ENCODE assay signal across 8 cellular contexts in the genomic region with DNA sequence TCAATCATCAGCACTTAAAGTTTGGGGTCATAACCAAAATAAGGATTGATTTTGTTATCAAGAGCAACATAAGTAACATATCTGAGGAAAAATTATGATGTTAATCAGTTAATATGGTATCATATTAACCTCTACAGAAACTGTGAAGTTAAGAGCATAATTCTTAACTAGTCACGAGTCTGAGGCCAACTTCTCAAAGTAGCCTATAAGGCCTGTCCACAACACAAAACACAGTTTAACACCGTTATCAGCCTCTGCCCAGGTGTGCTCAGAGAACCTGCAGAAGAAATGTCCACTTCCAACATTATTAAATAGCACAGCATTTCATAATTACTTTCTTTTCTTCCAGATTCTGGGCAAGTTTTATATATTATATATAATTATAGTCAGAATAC.
DNase-seq lines count a peak whose midpoint lies in the region; ATAC-seq and TF ChIP-seq lines count a peak whose summit lies in the region.

No MANE protein-coding gene starts in this region.

- H3K4me3 ChIP-seq in ACC112 (ENCODE audit: low read depth, low read length) (peak overlapping the region; percentile 92), HAP-1 (peak overlapping the region; percentile 86), astrocyte of the spinal cord (ENCODE audit: low read depth, low read length) (peak overlapping the region; percentile 82)

- no peak for ATAC-seq in memory B cell (ENCODE audit: low read depth)
- ATAC-seq in HG02798 (IDR thresholded peaks at IDR 0.05; ENCODE audit: poor library complexity, unreplicated experiment) = no peak
- no peak for ATAC-seq in GM18858 (IDR thresholded peaks at IDR 0.05; ENCODE audit: unreplicated experiment)

- no peaks in the 10 kb centered on the region for H3K27me3 Mint-ChIP-seq in memory B cell

- DNase-seq in HAP-1 (ENCODE audit: low spot score in 2 of 2) (no peak), astrocyte of the spinal cord (ENCODE audit: low read depth, low spot score) (no peak), memory B cell (ENCODE audit: low spot score in 2 of 2) (no peak), DMS79 (lab: John Stamatoyannopoulos, UW) (no peak), NCI-H2081 treated with DMSO at 0.1 percent for 48 hours (lab: John Stamatoyannopoulos, UW) (no peak)

- peaks cover 52% of the 10 kb centered on the region for H3K4me1 Mint-ChIP-seq in memory B cell

- H3K27me3 ChIP-seq in ACC112 (ENCODE audit: insufficient read depth, low read length) (no peaks in the 10 kb centered on the region), HAP-1 (ENCODE audit: low read depth) (0 out of 2 replicates have a peak, but pooled peaks cover 3% of the 10 kb centered on the region)

- H3K4me1 ChIP-seq in ACC112 (ENCODE audit: control insufficient read depth, insufficient read depth, low read length, unreplicated experiment) (peaks cover 32% of the 10 kb centered on the region), HAP-1 (peaks cover 21% of the 10 kb centered on the region)

- H3K4me3 Mint-ChIP-seq in memory B cell = peak overlapping the region; percentile 99

- H3K9me3 ChIP-seq in HAP-1 = no peaks in the 10 kb centered on the region

- H3K36me3 Mint-ChIP-seq in memory B cell = peaks cover 29% of the 10 kb centered on the region

- no peaks in the 10 kb centered on the region for H3K9me3 Mint-ChIP-seq in memory B cell

- in situ Hi-C loops in HAP-1 (cut with MboI; ENCODE audit: low sequenced_read_pairs) (no loop called here), astrocyte of the spinal cord (cut with HindIII; ENCODE audit: low sequenced_read_pairs) (no loop called here)

- peak overlapping the region; percentile 17; the same call in 1 of the 2 replicates for H3K27ac ChIP-seq in ACC112 (ENCODE audit: low read depth, low read length)

- peak overlapping the region; percentile 35 for H2AFZ ChIP-seq in ACC112 (ENCODE audit: low read length, unreplicated experiment)

- no peak for TF ChIP-seq CTCF in astrocyte of the spinal cord (IDR thresholded peaks at IDR 0.05; ENCODE audit: low read depth, low read length)

- peaks cover 13% of the 10 kb centered on the region; the same call in 1 of the 2 replicates for H3K36me3 ChIP-seq in ACC112 (ENCODE audit: insufficient read depth, low read length)
- no peaks in the 10 kb centered on the region for H3K36me3 ChIP-seq in HAP-1 (replicated peaks)

- peak overlapping the region; percentile 90 for H3K27ac Mint-ChIP-seq in memory B cell

- H3K79me2 ChIP-seq in ACC112 (ENCODE audit: control insufficient read depth, insufficient read depth, low read length, unreplicated experiment) = peaks cover 52% of the 10 kb centered on the region
